In genomic region chr2:96436961-96437360, GRCh38 we compare ENCODE assay signal across 27 cellular contexts.
"Had no signal": no experiment of that assay in that cellular context is flagged by ENCODE, and none has a peak within 500 bp of the region (broad histone marks: within the 10 kb centered on the region; RNA-seq: fewer than 3 reads in every experiment).

No MANE protein-coding gene starts in this region.

- H3K27me3 Mint-ChIP-seq: activated CD8-positive, alpha-beta T cell treated with anti-CD3 and anti-CD28 coated beads for 36 hours; activated naive CD8-positive, alpha-beta T cell; central memory CD8-positive, alpha-beta T cell had no signal

- H3K4me1 Mint-ChIP-seq: activated B cell treated with CpG ODN at 0.5 μM for 24 hours; activated T-helper 17 cell treated with anti-CD3 and anti-CD28 coated beads, Interleukin-2, amount 50 U/mL, for 72 hours; central memory CD8-positive, alpha-beta T cell had no signal

- H3K27ac ChIP-seq: brain microvascular endothelial cell, coronary artery, dorsolateral prefrontal cortex, VCaP had no signal

- DNase-seq: activated B cell treated with CpG ODN at 0.5 μM for 24 hours; activated CD4-positive, alpha-beta T cell treated with anti-CD3 and anti-CD28 coated beads for 48 hours; activated CD4-positive, alpha-beta T cell treated with anti-CD3 and anti-CD28 coated beads, Interleukin-2, amount 50 U/mL, for 1 hour; activated CD4-positive, alpha-beta T cell treated with anti-CD3 and anti-CD28 coated beads, Interleukin-2, amount 50 U/mL, for 48 hours; activated CD8-positive, alpha-beta memory T cell treated with anti-CD3 and anti-CD28 coated beads for 24 hours; activated CD8-positive, alpha-beta T cell treated with anti-CD3 and anti-CD28 coated beads for 36 hours; activated effector memory CD4-positive, alpha-beta T cell treated with Interleukin-2 at 50 U/mL for 16 hours; activated gamma-delta T cell treated with Interleukin-2 at 50 U/mL for 16 hours; activated naive CD4-positive, alpha-beta T cell treated with anti-CD3 and anti-CD28 coated beads, Interleukin-2, amount 50 U/mL, for 16 hours; activated naive CD4-positive, alpha-beta T cell treated with Interleukin-2 at 50 U/mL for 16 hours; activated T-cell treated with anti-CD3 and anti-CD28 coated beads, Interleukin-2, amount 50 U/mL, for 4 hours; amniotic stem cell; anterior cingulate cortex; brain microvascular endothelial cell; dorsolateral prefrontal cortex; effector memory CD4-positive, alpha-beta T cell; endodermal cell; foreskin fibroblast; head of caudate nucleus; T-helper 17 cell had no signal

- H3K27me3 ChIP-seq: dorsolateral prefrontal cortex had no signal

- ATAC-seq: activated CD8-positive, alpha-beta T cell treated with anti-CD3 and anti-CD28 coated beads for 36 hours; activated T-cell treated with anti-CD3 and anti-CD28 coated beads, Interleukin-2, amount 50 U/mL, for 4 hours; activated T-helper 17 cell treated with anti-CD3 and anti-CD28 coated beads, Interleukin-2, amount 50 U/mL, for 72 hours; esophagus mucosa; T-helper 17 cell had no signal

- H3K27ac Mint-ChIP-seq: activated B cell treated with CpG ODN at 0.5 μM for 24 hours; activated CD8-positive, alpha-beta T cell treated with anti-CD3 and anti-CD28 coated beads for 36 hours; activated naive CD8-positive, alpha-beta T cell; activated T-helper 17 cell treated with anti-CD3 and anti-CD28 coated beads, Interleukin-2, amount 50 U/mL, for 72 hours; dendritic cell treated with granulocyte-macrophage colony-stimulating factor and Interleukin-4, amounts not matched to agents 40 ng/mL and 50 ng/mL, for 4 days; endodermal cell; T-helper 17 cell had no signal

- H3K4me3 ChIP-seq: coronary artery, dorsolateral prefrontal cortex had no signal

- H3K36me3 ChIP-seq: brain microvascular endothelial cell had no signal

- H3K9me3 Mint-ChIP-seq: activated CD8-positive, alpha-beta T cell treated with anti-CD3 and anti-CD28 coated beads for 36 hours had no signal

- H3K4me3 Mint-ChIP-seq: activated B cell treated with CpG ODN at 0.5 μM for 24 hours; activated CD8-positive, alpha-beta T cell treated with anti-CD3 and anti-CD28 coated beads for 36 hours; activated naive CD8-positive, alpha-beta T cell; activated T-cell treated with anti-CD3 and anti-CD28 coated beads, Interleukin-2, amount 50 U/mL, for 4 hours; activated T-helper 17 cell treated with anti-CD3 and anti-CD28 coated beads, Interleukin-2, amount 50 U/mL, for 72 hours; central memory CD8-positive, alpha-beta T cell; dendritic cell treated with granulocyte-macrophage colony-stimulating factor and Interleukin-4, amounts not matched to agents 40 ng/mL and 50 ng/mL, for 4 days; endodermal cell; T-helper 17 cell had no signal
